9 cellular contexts compared by ENCODE assay signal in genomic region chr10:104614245-104614831, GRCh38. TPM values are rescaled to one million over a fixed set of nuclear protein-coding genes. Genes with fewer than 3 reads are reported as not detected.
DNase-seq lines count a peak whose midpoint lies in the region; ATAC-seq lines count a peak whose summit lies in the region.
"Had no signal": no experiment of that assay in that cellular context is flagged by ENCODE, and none has a peak within 500 bp of the region (broad histone marks: within the 10 kb centered on the region; RNA-seq: fewer than 3 reads in every experiment).

No MANE protein-coding gene starts in this region.

- DNase-seq in EH (ENCODE audit: low read depth): peak; percentile 41
- DNase-seq in Kasumi-1 (lab: John Stamatoyannopoulos, UW): peak; percentile 14 to 49
- DNase-seq in activated naive CD4-positive, alpha-beta T cell treated with anti-CD3 and anti-CD28 coated beads, Interleukin-2, amount 50 U/mL, for 72 hours (ENCODE audit: low spot score in 2 of 2): peak in 1 of 2 donors; percentile 64
- peak in 5 of 9 donors; percentile 5 to 27 (median 14) for DNase-seq in naive thymus-derived CD4-positive, alpha-beta T cell
- no peak for DNase-seq in NCI-H1105 treated with DMSO at 0.1 percent for 48 hours (lab: John Stamatoyannopoulos, UW)
- no peak for DNase-seq in NCI-H2081 treated with DMSO at 0.1 percent for 48 hours (lab: John Stamatoyannopoulos, UW)
- DNase-seq in NCI-H748 (lab: John Stamatoyannopoulos, UW; ENCODE audit: unreplicated experiment): no peak

- H3K27ac ChIP-seq in naive thymus-derived CD4-positive, alpha-beta T cell (ENCODE audit: low read depth, low read length): no peak overlapping the region

- H3K9me3 Mint-ChIP-seq in activated naive CD4-positive, alpha-beta T cell treated with anti-CD3 and anti-CD28 coated beads, Interleukin-2, amount 50 U/mL, for 72 hours: no peaks in the 10 kb centered on the region
- peaks cover 0 to 18% (median 4%) of the 10 kb centered on the region in 11 donors for H3K9me3 Mint-ChIP-seq in naive thymus-derived CD4-positive, alpha-beta T cell

- no peaks in the 10 kb centered on the region for H3K36me3 ChIP-seq in naive thymus-derived CD4-positive, alpha-beta T cell (ENCODE audit: control insufficient read depth in 2 of 3, insufficient read depth in 3 of 3, low read length in 3 of 3)

- CTCF ChIA-PET in naive thymus-derived CD4-positive, alpha-beta T cell (lab: Charles Lee): no interaction called here

- peaks cover 0 to 19% (median 5%) of the 10 kb centered on the region in 5 donors for H3K27me3 Mint-ChIP-seq in naive thymus-derived CD4-positive, alpha-beta T cell

- H3K4me1 Mint-ChIP-seq in naive thymus-derived CD4-positive, alpha-beta T cell: no peaks in the 10 kb centered on the region

- intact Hi-C loops in naive thymus-derived CD4-positive, alpha-beta T cell (cut with micrococcal nuclease): loop anchor here (1.0 to 10.0 kb wide), 4 partner anchors 33 to 324 kb away; no protein-coding TSS in a partner anchor

- H3K4me1 ChIP-seq in naive thymus-derived CD4-positive, alpha-beta T cell (ENCODE audit: control insufficient read depth in 2 of 2, insufficient read depth in 2 of 2, low read length in 2 of 2): no peaks in the 10 kb centered on the region

- H3K4me3 ChIP-seq in naive thymus-derived CD4-positive, alpha-beta T cell (ENCODE audit: low read length): no peak overlapping the region

- POLR2A ChIA-PET in naive thymus-derived CD4-positive, alpha-beta T cell (lab: Charles Lee): no interaction called here

- H3K4me3 Mint-ChIP-seq in naive thymus-derived CD4-positive, alpha-beta T cell: no peak overlapping the region

- H3K9me3 ChIP-seq in naive thymus-derived CD4-positive, alpha-beta T cell (ENCODE audit: control insufficient read depth in 2 of 3, low read length in 3 of 3): no peaks in the 10 kb centered on the region

- no peak overlapping the region for H3K27ac Mint-ChIP-seq in activated naive CD4-positive, alpha-beta T cell treated with anti-CD3 and anti-CD28 coated beads, Interleukin-2, amount 50 U/mL, for 72 hours
- no peak overlapping the region for H3K27ac Mint-ChIP-seq in naive thymus-derived CD4-positive, alpha-beta T cell

- ATAC-seq in GM19351 (IDR thresholded peaks at IDR 0.05; ENCODE audit: unreplicated experiment): peak; percentile 90
- ATAC-seq in activated naive CD4-positive, alpha-beta T cell treated with anti-CD3 and anti-CD28 coated beads, Interleukin-2, amount 50 U/mL, for 72 hours: peak; percentile 41 to 49
- ATAC-seq in naive thymus-derived CD4-positive, alpha-beta T cell: peak; percentile 34

- no peaks in the 10 kb centered on the region for H3K27me3 ChIP-seq in naive thymus-derived CD4-positive, alpha-beta T cell (ENCODE audit: control insufficient read depth in 2 of 2, insufficient read depth in 2 of 2, low read length in 2 of 2)

- H3K36me3 Mint-ChIP-seq in activated naive CD4-positive, alpha-beta T cell treated with anti-CD3 and anti-CD28 coated beads, Interleukin-2, amount 50 U/mL, for 72 hours: no peaks in the 10 kb centered on the region
- H3K36me3 Mint-ChIP-seq in naive thymus-derived CD4-positive, alpha-beta T cell: peaks cover 0 to 3% (median 0%) of the 10 kb centered on the region in 5 donors

RNA-seq across cellular contexts. Expression of gene SORCS3, which starts 26.8 kb away (rescaled TPM):
- not detected for total RNA-seq in activated naive CD4-positive, alpha-beta T cell treated with anti-CD3 and anti-CD28 coated beads, Interleukin-2, amount 50 U/mL, for 72 hours
- 1 to 10 TPM in 2 of 5 experiments, under 1 TPM in 2, not detected in 1; 0.41 to 4.6 (median 1.6) TPM for total RNA-seq in naive thymus-derived CD4-positive, alpha-beta T cell
- polyA plus RNA-seq in naive thymus-derived CD4-positive, alpha-beta T cell: under 1 TPM; 0.57 to 0.66 TPM
- total RNA-seq: pulmonary artery endothelial cell had no signal

Comparison
In these comparisons a context has a peak if more than half of its experiments do, and no peak if none do; other contexts are left out.
1. DNase-seq: peak in EH (single experiment), Kasumi-1 (2 of 2) and naive thymus-derived CD4-positive, alpha-beta T cell (5 of 9); none in NCI-H1105 treated with DMSO at 0.1 percent for 48 hours (single experiment), NCI-H2081 treated with DMSO at 0.1 percent for 48 hours (single experiment) and NCI-H748 (single experiment).
2. ATAC-seq: peak in every context shown above with its lines; median percentile 90 in GM19351; 45 in activated naive CD4-positive, alpha-beta T cell treated with anti-CD3 and anti-CD28 coated beads, Interleukin-2, amount 50 U/mL, for 72 hours; 34 in naive thymus-derived CD4-positive, alpha-beta T cell.